1 cellular context compared by ENCODE assay signal in genomic region chr6:73523434-73524123, GRCh38.
TF ChIP-seq lines count a peak whose summit lies in the region.

No MANE protein-coding gene starts in this region.

TF ChIP-seq in HEK293, 187 proteins besides CTCF, POLR2A, EP300 and RAD21 (continued from another document and continues in another):
- TF ChIP-seq ZNF76 (tag by site-specific recombination; IDR thresholded peaks at IDR 0.05; ENCODE audit: borderline replicate concordance, low read depth) (peak; percentile 43; the same call in 1 of the 2 replicates), PATZ1 (tag by site-specific recombination; IDR thresholded peaks at IDR 0.05) (peak; percentile 67), ZNF501 (tag by site-specific recombination; IDR thresholded peaks at IDR 0.05) (peak; percentile 71; the same call in 1 of the 2 replicates), OVOL3 (tag by site-specific recombination; IDR thresholded peaks at IDR 0.05) (no peak), ZBTB7A (tag by site-specific recombination; IDR thresholded peaks at IDR 0.05; ENCODE audit: low read depth) (no peak), SP2 (tag by site-specific recombination; IDR thresholded peaks at IDR 0.05) (peak; percentile 76), ZSCAN5A (tag by site-specific recombination; IDR thresholded peaks at IDR 0.05) (peak; percentile 57; the same call in 1 of the 2 replicates), ZNF768 (tag by site-specific recombination; IDR thresholded peaks at IDR 0.05) (no peak), ZFP69B (tag by site-specific recombination; IDR thresholded peaks at IDR 0.05) (peak; percentile 92), ZSCAN23 (tag by site-specific recombination; IDR thresholded peaks at IDR 0.05) (no peak), ZBTB8A (tag by site-specific recombination; IDR thresholded peaks at IDR 0.05) (peak; percentile 72), GLI2 (tag by site-specific recombination; IDR thresholded peaks at IDR 0.05; ENCODE audit: borderline replicate concordance, low read depth) (no peak), ZXDB (tag by site-specific recombination; IDR thresholded peaks at IDR 0.05) (peak; percentile 87), GLIS1 (tag by site-specific recombination; IDR thresholded peaks at IDR 0.05) (peak; percentile 58; the same call in 1 of the 2 replicates), ZNF311 (tag by site-specific recombination; IDR thresholded peaks at IDR 0.05; ENCODE audit: borderline replicate concordance) (no peak), ZNF560 (tag by site-specific recombination; IDR thresholded peaks at IDR 0.05; ENCODE audit: borderline replicate concordance) (no peak), ELK4 (IDR thresholded peaks at IDR 0.05; ENCODE audit: borderline replicate concordance, low read depth, low read length) (no peak), ZNF202 (tag by site-specific recombination; IDR thresholded peaks at IDR 0.05; ENCODE audit: borderline replicate concordance) (no peak), SCRT2 (tag by site-specific recombination; IDR thresholded peaks at IDR 0.05) (no peak), TRIM28 (IDR thresholded peaks at IDR 0.05; ENCODE audit: borderline replicate concordance, low read length) (peak; percentile 66; the same call in 1 of the 2 replicates), ZNF792 (tag by site-specific recombination; IDR thresholded peaks at IDR 0.05) (no peak), ZSCAN18 (tag by site-specific recombination; IDR thresholded peaks at IDR 0.05) (no peak), GLIS2 (tag by site-specific recombination; IDR thresholded peaks at IDR 0.05) (peak; percentile 88), HOXA7 (CRISPR knock-in tag; IDR thresholded peaks at IDR 0.05; ENCODE audit: borderline replicate concordance) (no peak), KLF10 (tag by site-specific recombination; IDR thresholded peaks at IDR 0.05) (peak; percentile 54; the same call in 1 of the 2 replicates), ZNF585B (tag by site-specific recombination; IDR thresholded peaks at IDR 0.05) (no peak), ZNF791 (tag by site-specific recombination; IDR thresholded peaks at IDR 0.05) (no peak), ZNF561 (tag by site-specific recombination; IDR thresholded peaks at IDR 0.05; ENCODE audit: borderline replicate concordance) (peak; percentile 71; the same call in 1 of the 2 replicates), ZBTB10 (tag by site-specific recombination; IDR thresholded peaks at IDR 0.05) (no peak; the same call in 1 of the 2 replicates), ZNF335 (tag by site-specific recombination; conservative IDR thresholded peaks at IDR 0.05) (peak; percentile 48), ZNF660 (tag by site-specific recombination; IDR thresholded peaks at IDR 0.05) (peak; percentile 60; the same call in 1 of the 2 replicates), INSM2 (tag by site-specific recombination; IDR thresholded peaks at IDR 0.05) (no peak), SETDB1 (IDR thresholded peaks at IDR 0.05; ENCODE audit: insufficient read length, low read length) (no peak), ZNF518A (tag by site-specific recombination; conservative IDR thresholded peaks at IDR 0.05; ENCODE audit: low read depth) (no peak; the same call in none of the 2 replicates), AEBP2 (tag by site-specific recombination; IDR thresholded peaks at IDR 0.05; ENCODE audit: borderline replicate concordance) (no peak), EGR2 (tag by site-specific recombination; IDR thresholded peaks at IDR 0.05; ENCODE audit: low read depth) (no peak), ZNF274 (IDR thresholded peaks at IDR 0.05; ENCODE audit: low read length) (no peak), ZNF274 (tag by site-specific recombination; IDR thresholded peaks at IDR 0.05; ENCODE audit: borderline replicate concordance) (no peak), ZNF704 (tag by site-specific recombination; IDR thresholded peaks at IDR 0.05) (no peak), ZNF510 (tag by site-specific recombination; IDR thresholded peaks at IDR 0.05; ENCODE audit: insufficient replicate concordance) (no peak), ZNF324 (tag by site-specific recombination; IDR thresholded peaks at IDR 0.05) (no peak), ZNF48 (tag by site-specific recombination; IDR thresholded peaks at IDR 0.05) (no peak)
